ENCODE assay signal across 21 cellular contexts in the genomic region with DNA sequence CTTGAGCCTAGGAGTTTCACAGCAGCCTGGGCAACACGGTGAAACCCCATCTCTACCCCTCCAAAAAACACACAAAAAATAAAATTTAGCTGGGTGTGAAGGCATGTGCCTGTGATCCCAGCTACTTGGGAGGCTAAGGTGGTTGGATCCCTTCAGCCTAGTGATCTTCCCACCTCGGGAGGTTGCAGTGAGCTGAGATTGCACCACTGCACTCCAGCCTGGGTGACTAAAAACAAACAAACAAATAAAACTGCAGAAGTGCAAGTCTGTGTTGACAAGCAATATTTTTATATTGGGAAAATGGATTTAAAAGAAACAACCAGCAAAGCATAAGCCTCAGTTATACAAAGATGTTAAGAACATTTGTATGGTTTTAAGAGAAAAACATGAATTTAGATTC. TPM values are rescaled to one million over a fixed set of nuclear protein-coding genes. Genes with fewer than 3 reads are reported as not detected.
A peak's percentile ranks its signal among the peaks of the same experiment; 100 is the strongest.
DNase-seq lines count a peak whose midpoint lies in the region; ATAC-seq and TF ChIP-seq lines count a peak whose summit lies in the region.
"Had no signal": no experiment of that assay in that cellular context is flagged by ENCODE, and none has a peak within 500 bp of the region (broad histone marks: within the 10 kb centered on the region; RNA-seq: fewer than 3 reads in every experiment).

No MANE protein-coding gene starts in this region.

- no peaks in the 10 kb centered on the region for H3K36me3 Mint-ChIP-seq in CD8-positive, alpha-beta memory T cell
- H3K36me3 Mint-ChIP-seq: activated CD8-positive, alpha-beta memory T cell treated with anti-CD3 and anti-CD28 coated beads, Interleukin-2, amount 10 ng/mL, durations not matched to agents 7 days and 5 days had no signal

- H3K4me1 Mint-ChIP-seq in CD8-positive, alpha-beta memory T cell, result no peaks in the 10 kb centered on the region
- H3K4me1 Mint-ChIP-seq: activated CD4-positive, alpha-beta T cell treated with anti-CD3 and anti-CD28 coated beads, Interleukin-2, amount 10 ng/mL, durations not matched to agents 7 days and 5 days; activated CD8-positive, alpha-beta memory T cell treated with anti-CD3 and anti-CD28 coated beads, Interleukin-2, amount 10 ng/mL, durations not matched to agents 7 days and 5 days; stimulated activated naive CD8-positive, alpha-beta T cell treated with anti-CD3 and anti-CD28 coated beads, Interleukin-15, amount 100 ng/mL, for 72 hours had no signal

- H3K36me3 ChIP-seq in rectal smooth muscle tissue (ENCODE audit: control insufficient read depth, insufficient read depth, low read length), result no peaks in the 10 kb centered on the region
- H3K36me3 ChIP-seq in vagina, result no peaks in the 10 kb centered on the region
- no peaks in the 10 kb centered on the region for H3K36me3 ChIP-seq in CD8-positive, alpha-beta memory T cell (ENCODE audit: insufficient read depth, low read length)

- H3K9me3 ChIP-seq in right cardiac atrium (ENCODE audit: control insufficient read depth, low read length) (no peaks in the 10 kb centered on the region), vagina (no peaks in the 10 kb centered on the region)
- H3K9me3 ChIP-seq in CD8-positive, alpha-beta memory T cell (ENCODE audit: low read length), result no peaks in the 10 kb centered on the region

- WGBS in right cardiac atrium, result 62% methylated on average over 2 of the region's 2 CpGs

- H3K4me1 ChIP-seq in right cardiac atrium (ENCODE audit: control insufficient read depth, insufficient read depth, low read length) (peaks cover 20% of the 10 kb centered on the region), rectal smooth muscle tissue (ENCODE audit: control insufficient read depth, insufficient read depth, low read length) (peaks cover 14% of the 10 kb centered on the region), vagina (peaks cover 19% of the 10 kb centered on the region)
- H3K4me1 ChIP-seq in CD8-positive, alpha-beta memory T cell (ENCODE audit: insufficient read depth, low read length), result no peaks in the 10 kb centered on the region

- H3K9ac ChIP-seq in rectal smooth muscle tissue (ENCODE audit: low read length), result no peak overlapping the region

- DNase-seq in right cardiac atrium (no peak), left cardiac atrium (no peak), epithelial cell of esophagus (ENCODE audit: low read depth) (peak; percentile 34), vagina (ENCODE audit: extremely low spot score in 2 of 2) (no peak), DMS153 treated with DMSO at 0.1 percent for 48 hours (lab: John Stamatoyannopoulos, UW; ENCODE audit: unreplicated experiment) (no peak)
- DNase-seq in central memory CD4-positive, alpha-beta T cell, result no peak
- DNase-seq in CD8-positive, alpha-beta memory T cell, result no peak
- DNase-seq: activated CD4-positive, alpha-beta T cell treated with anti-CD3 and anti-CD28 coated beads, Interleukin-2, amount 10 ng/mL, durations not matched to agents 7 days and 5 days; activated CD8-positive, alpha-beta memory T cell treated with anti-CD3 and anti-CD28 coated beads, Interleukin-2, amount 10 ng/mL, durations not matched to agents 7 days and 5 days; activated naive CD4-positive, alpha-beta T cell treated with anti-CD3 and anti-CD28 coated beads, Interleukin-2, amount 50 U/mL, for 16 hours; C1 segment of cervical spinal cord; endodermal cell; NCI-H2081; PC-9; stimulated activated CD4-positive, alpha-beta T cell treated with anti-CD3 and anti-CD28 coated beads, Interleukin-4, amount 100 ng/mL, for 4 hours; stimulated activated naive CD8-positive, alpha-beta T cell treated with anti-CD3 and anti-CD28 coated beads, Interleukin-15, amount 100 ng/mL, for 72 hours had no signal

- POLR2A ChIA-PET in CD8-positive, alpha-beta memory T cell (lab: Charles Lee), result no interaction called here

- H3K4me3 ChIP-seq in right cardiac atrium (ENCODE audit: low read length) (no peak overlapping the region), epithelial cell of esophagus (ENCODE audit: low read length) (no peak overlapping the region), rectal smooth muscle tissue (ENCODE audit: low read length) (no peak overlapping the region), vagina (no peak overlapping the region)
- H3K4me3 ChIP-seq in CD8-positive, alpha-beta memory T cell (ENCODE audit: low read length), result no peak overlapping the region
- H3K4me3 ChIP-seq: PC-9 had no signal

- CTCF ChIA-PET in CD8-positive, alpha-beta memory T cell (lab: Charles Lee), result no interaction called here

- no peak for TF ChIP-seq POLR2A in vagina (IDR thresholded peaks at IDR 0.05)

- no peak overlapping the region for H3K27ac Mint-ChIP-seq in CD8-positive, alpha-beta memory T cell
- H3K27ac Mint-ChIP-seq: activated CD4-positive, alpha-beta T cell treated with anti-CD3 and anti-CD28 coated beads, Interleukin-2, amount 10 ng/mL, durations not matched to agents 7 days and 5 days; activated CD8-positive, alpha-beta memory T cell treated with anti-CD3 and anti-CD28 coated beads, Interleukin-2, amount 10 ng/mL, durations not matched to agents 7 days and 5 days; activated T-helper 1 cell treated with anti-CD3 and anti-CD28 coated beads, Interleukin-12 subunit alpha, Interleukin-12 subunit beta, Interleukin-2, Interleukin-4 antibody, amounts not matched to agents 30 ng/mL and 10 ng/mL and 1 ng/mL, durations not matched to agents 14 hours and 24 hours and 36 hours; endodermal cell; progenitor cell of endocrine pancreas; stimulated activated naive CD8-positive, alpha-beta T cell treated with anti-CD3 and anti-CD28 coated beads, Interleukin-15, amount 100 ng/mL, for 72 hours; T-helper 1 cell treated with Interleukin-12 subunit alpha and Interleukin-12 subunit beta and Interleukin-4 antibody, amounts not matched to agents 30 μg/mL and 1 μg/mL, for 36 hours had no signal

- H3K27me3 Mint-ChIP-seq in CD8-positive, alpha-beta memory T cell, result peaks cover 11 to 22% of the 10 kb centered on the region in 2 donors
- H3K27me3 Mint-ChIP-seq: progenitor cell of endocrine pancreas; stimulated activated naive CD8-positive, alpha-beta T cell treated with anti-CD3 and anti-CD28 coated beads, Interleukin-15, amount 100 ng/mL, for 72 hours had no signal

- peak overlapping the region; percentile 17 for H3K27ac ChIP-seq in right cardiac atrium (ENCODE audit: low read length)
- H3K27ac ChIP-seq in rectal smooth muscle tissue (ENCODE audit: low read depth, low read length), result peak overlapping the region; percentile 61
- peak overlapping the region; percentile 64 for H3K27ac ChIP-seq in vagina
- no peak overlapping the region for H3K27ac ChIP-seq in CD8-positive, alpha-beta memory T cell (ENCODE audit: low read depth, low read length)
- H3K27ac ChIP-seq: PC-9 had no signal

- H3K27me3 ChIP-seq in right cardiac atrium (ENCODE audit: control insufficient read depth, insufficient read depth), result no peaks in the 10 kb centered on the region
- H3K27me3 ChIP-seq in rectal smooth muscle tissue (ENCODE audit: control insufficient read depth, insufficient read depth, low read length), result no peaks in the 10 kb centered on the region
- no peaks in the 10 kb centered on the region for H3K27me3 ChIP-seq in vagina
- no peaks in the 10 kb centered on the region for H3K27me3 ChIP-seq in CD8-positive, alpha-beta memory T cell (ENCODE audit: insufficient read depth, low read length, poor library complexity, severe bottlenecking)

- intact Hi-C loops in right cardiac atrium (cut with DNase I), result no loop called here
- intact Hi-C loops in left cardiac atrium (cut with DNase I), result no loop called here
- intact Hi-C loops in vagina (cut with DNase I), result no loop called here

- ATAC-seq in right cardiac atrium, result no peak
- ATAC-seq in left cardiac atrium, result no peak
- ATAC-seq: activated CD8-positive, alpha-beta memory T cell treated with anti-CD3 and anti-CD28 coated beads, Interleukin-2, amount 10 ng/mL, durations not matched to agents 7 days and 5 days; stimulated activated naive CD8-positive, alpha-beta T cell treated with anti-CD3 and anti-CD28 coated beads, Interleukin-15, amount 100 ng/mL, for 72 hours had no signal

- H3K4me3 Mint-ChIP-seq in CD8-positive, alpha-beta memory T cell, result no peak overlapping the region
- H3K4me3 Mint-ChIP-seq: activated CD4-positive, alpha-beta T cell treated with anti-CD3 and anti-CD28 coated beads, Interleukin-2, amount 10 ng/mL, durations not matched to agents 7 days and 5 days; activated CD8-positive, alpha-beta memory T cell treated with anti-CD3 and anti-CD28 coated beads, Interleukin-2, amount 10 ng/mL, durations not matched to agents 7 days and 5 days; activated T-helper 1 cell treated with anti-CD3 and anti-CD28 coated beads, Interleukin-12 subunit alpha, Interleukin-12 subunit beta, Interleukin-2, Interleukin-4 antibody, amounts not matched to agents 30 ng/mL and 10 ng/mL and 1 ng/mL, durations not matched to agents 14 hours and 24 hours and 36 hours; endodermal cell; neural crest cell; stimulated activated naive CD8-positive, alpha-beta T cell treated with anti-CD3 and anti-CD28 coated beads, Interleukin-15, amount 100 ng/mL, for 72 hours; T-helper 1 cell treated with Interleukin-12 subunit alpha and Interleukin-12 subunit beta and Interleukin-4 antibody, amounts not matched to agents 30 μg/mL and 1 μg/mL, for 36 hours had no signal

- TF ChIP-seq CTCF in epithelial cell of esophagus (IDR thresholded peaks at IDR 0.05; ENCODE audit: insufficient read depth, low read depth, low read length, missing control alignments) (no peak), vagina (IDR thresholded peaks at IDR 0.05) (no peak)

- no peaks in the 10 kb centered on the region for H3K9me3 Mint-ChIP-seq in CD8-positive, alpha-beta memory T cell
- H3K9me3 Mint-ChIP-seq: activated CD4-positive, alpha-beta T cell treated with anti-CD3 and anti-CD28 coated beads, Interleukin-2, amount 10 ng/mL, durations not matched to agents 7 days and 5 days; activated T-helper 1 cell treated with anti-CD3 and anti-CD28 coated beads, Interleukin-12 subunit alpha, Interleukin-12 subunit beta, Interleukin-2, Interleukin-4 antibody, amounts not matched to agents 30 ng/mL and 10 ng/mL and 1 ng/mL, durations not matched to agents 14 hours and 24 hours and 36 hours; endodermal cell; stimulated activated naive CD8-positive, alpha-beta T cell treated with anti-CD3 and anti-CD28 coated beads, Interleukin-15, amount 100 ng/mL, for 72 hours; T-helper 1 cell treated with Interleukin-12 subunit alpha and Interleukin-12 subunit beta and Interleukin-4 antibody, amounts not matched to agents 30 μg/mL and 1 μg/mL, for 36 hours had no signal

RNA-seq across cellular contexts. Expression of a gene that starts 46.1 kb away (rescaled TPM):
- total RNA-seq in right cardiac atrium (100 to 1,000 TPM; 813 to 983 (median 905) TPM), left cardiac atrium (100 to 1,000 TPM; 580 to 792 TPM), vagina (716 TPM)
- polyA plus RNA-seq in right cardiac atrium, result 809 TPM
- not detected for total RNA-seq in CD8-positive, alpha-beta memory T cell
- polyA plus RNA-seq in CD8-positive, alpha-beta memory T cell, result not detected
- total RNA-seq: activated T-helper 1 cell treated with anti-CD3 and anti-CD28 coated beads, Interleukin-12 subunit alpha, Interleukin-12 subunit beta, Interleukin-2, Interleukin-4 antibody, amounts not matched to agents 30 ng/mL and 10 ng/mL and 1 ng/mL, durations not matched to agents 14 hours and 24 hours and 36 hours had no signal

Comparison
In these comparisons a context has a peak if more than half of its experiments do, and no peak if none do; other contexts are left out.
1. RNA of a gene that starts 46.1 kb away (total RNA-seq): 813 to 983 TPM in right cardiac atrium, 580 to 792 TPM in left cardiac atrium and 716 TPM in vagina (single experiment); not detected in CD8-positive, alpha-beta memory T cell; every median in the first group is over 100 times any median in the second.